ENCODE assay signal across 1 cellular context in the genomic region with DNA sequence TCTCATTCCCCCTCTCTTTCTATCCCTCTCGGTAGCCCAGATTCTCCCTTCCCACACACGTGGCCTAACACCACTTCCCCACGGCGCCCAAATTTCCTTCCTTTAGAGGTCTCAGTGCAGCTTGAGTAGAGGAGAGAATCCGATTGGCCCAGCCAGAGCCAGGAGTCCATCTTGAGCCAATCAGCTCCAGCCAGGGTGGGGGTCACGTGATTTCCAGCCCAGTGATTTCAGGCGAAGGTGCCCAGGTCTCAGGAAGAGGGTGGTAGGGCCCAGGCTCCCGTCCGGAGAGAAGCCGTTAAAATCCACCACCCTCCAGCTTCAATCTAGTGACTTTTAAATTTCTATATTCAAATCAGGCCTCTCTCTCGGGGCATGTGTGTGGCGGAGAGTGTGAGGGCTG.
TF ChIP-seq lines count a peak whose summit lies in the region.

No MANE protein-coding gene starts in this region.

TF ChIP-seq in GM23338, 12 proteins besides CTCF, POLR2A, EP300 and RAD21 (continued from another document):
- TF ChIP-seq, protein P1, sequence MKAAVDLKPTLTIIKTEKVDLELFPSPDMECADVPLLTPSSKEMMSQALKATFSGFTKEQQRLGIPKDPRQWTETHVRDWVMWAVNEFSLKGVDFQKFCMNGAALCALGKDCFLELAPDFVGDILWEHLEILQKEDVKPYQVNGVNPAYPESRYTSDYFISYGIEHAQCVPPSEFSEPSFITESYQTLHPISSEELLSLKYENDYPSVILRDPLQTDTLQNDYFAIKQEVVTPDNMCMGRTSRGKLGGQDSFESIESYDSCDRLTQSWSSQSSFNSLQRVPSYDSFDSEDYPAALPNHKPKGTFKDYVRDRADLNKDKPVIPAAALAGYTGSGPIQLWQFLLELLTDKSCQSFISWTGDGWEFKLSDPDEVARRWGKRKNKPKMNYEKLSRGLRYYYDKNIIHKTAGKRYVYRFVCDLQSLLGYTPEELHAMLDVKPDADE (IDR thresholded peaks at IDR 0.05) = no peak
- TF ChIP-seq EZH2 (IDR thresholded peaks at IDR 0.05; ENCODE audit: low read depth, unreplicated experiment) (no peak), STAT1 (IDR thresholded peaks at IDR 0.05; ENCODE audit: unreplicated experiment) (no peak)
